In the genomic region with DNA sequence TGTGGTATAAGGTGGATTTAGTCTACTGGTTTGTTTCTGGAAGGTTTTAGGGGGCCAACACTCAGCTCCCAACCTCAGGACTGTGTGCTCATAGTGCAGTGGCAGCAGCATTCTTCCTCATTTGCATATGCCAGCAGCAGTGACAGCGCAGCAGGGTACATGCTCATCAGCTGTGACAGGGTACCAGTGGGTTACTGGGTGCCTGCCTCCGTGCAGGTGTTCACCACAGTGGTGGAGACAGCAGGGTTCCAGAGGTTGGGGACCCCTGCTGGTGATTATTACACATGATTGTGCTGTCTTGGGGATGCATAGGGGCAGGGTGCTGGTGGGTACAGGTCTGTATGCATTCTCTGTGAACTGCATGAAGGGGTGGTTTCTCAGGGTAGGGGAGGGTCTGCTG, we compare ENCODE assay signal across 18 cellular contexts. TPM values are rescaled to one million over a fixed set of nuclear protein-coding genes. Genes with fewer than 3 reads are reported as not detected.
A peak's percentile ranks its signal among the peaks of the same experiment; 100 is the strongest.
DNase-seq lines count a peak whose midpoint lies in the region; ATAC-seq, FAIRE-seq and TF ChIP-seq lines count a peak whose summit lies in the region.
"Had no signal": no experiment of that assay in that cellular context is flagged by ENCODE, and none has a peak within 500 bp of the region (broad histone marks: within the 10 kb centered on the region; RNA-seq: fewer than 3 reads in every experiment).

No MANE protein-coding gene starts in this region.

- CTCF ChIA-PET in A549 (lab: Yijun Ruan, JAX) = interaction anchor here (1.6 kb wide), 1 partner anchor 261 kb away, joined by 5 read pairs; no protein-coding TSS in a partner anchor
- CTCF ChIA-PET in GM12878 (lab: Yijun Ruan, JAX) = interaction anchor here (1.8 kb wide), 1 partner anchor 10 kb away, joined by 5 read pairs; no protein-coding TSS in a partner anchor

- TF ChIP-seq RAD21 in A549 (conservative IDR thresholded peaks at IDR 0.05 in 1 of 2, IDR thresholded peaks at IDR 0.05 in 1 of 2) (no peak), GM12878 (IDR thresholded peaks at IDR 0.05; ENCODE audit: insufficient read depth, low read depth, low read length) (no peak)

- peaks cover 72% of the 10 kb centered on the region for H3K9me3 ChIP-seq in A549
- no peaks in the 10 kb centered on the region for H3K9me3 ChIP-seq in GM12878 (replicated peaks; ENCODE audit: control insufficient read depth, insufficient read depth, low read length)
- H3K9me3 ChIP-seq: right atrium auricular region had no signal

- H3K27ac ChIP-seq in A549 = no peak overlapping the region
- H3K27ac ChIP-seq in GM12878 (ENCODE audit: control insufficient read depth, insufficient read depth) = no peak overlapping the region
- H3K27ac ChIP-seq in coronary artery = no peak overlapping the region
- H3K27ac ChIP-seq: right atrium auricular region had no signal

- in situ Hi-C loops in GM13976 (cut with MboI; ENCODE audit: low sequenced_read_pairs, unreplicated experiment) (no loop called here), GM12878 (cut with MboI) (no loop called here)

- intact Hi-C loops in GM12878 (cut with micrococcal nuclease; ENCODE audit: unreplicated experiment) = no loop called here

- ATAC-seq in A549 = peak in 1 of 2 experiments; percentile 10; a peak in 1 of 6 replicates
- ATAC-seq in HG02759 (IDR thresholded peaks at IDR 0.05; ENCODE audit: unreplicated experiment) = peak; percentile 81
- peak; percentile 62 for ATAC-seq in GM12878
- ATAC-seq in HG03139 (IDR thresholded peaks at IDR 0.05; ENCODE audit: unreplicated experiment) = no peak

- H3K9ac ChIP-seq in GM12878 (ENCODE audit: control insufficient read depth, insufficient read depth, low read length) = no peak overlapping the region

- H3K79me2 ChIP-seq in GM12878 (ENCODE audit: control insufficient read depth, insufficient read depth, low read length) = no peaks in the 10 kb centered on the region

- no TSS peak for BruUV-seq in GM12878 (replicated peaks; lab: Mats Ljungman, UMichigan)

- no peaks in the 10 kb centered on the region for H3K27me3 ChIP-seq in GM12878 (replicated peaks in 1 of 2; ENCODE audit: control insufficient read depth in 2 of 2, insufficient read depth in 2 of 2, low read length in 1 of 2)
- H3K27me3 ChIP-seq: right atrium auricular region had no signal

- POLR2A ChIA-PET in A549 (lab: Yijun Ruan, JAX) = no interaction called here
- POLR2A ChIA-PET in GM12878 (lab: Charles Lee) = no interaction called here

- H4K20me1 ChIP-seq in GM12878 (ENCODE audit: control insufficient read depth, insufficient read depth) = no peaks in the 10 kb centered on the region

- TF ChIP-seq POLR2A in A549 (IDR thresholded peaks at IDR 0.05; ENCODE audit: low read length) = no peak
- no peak for TF ChIP-seq POLR2A in GM12878 (IDR thresholded peaks at IDR 0.05; ENCODE audit: low read depth, low read length)

- no peak overlapping the region for H2AFZ ChIP-seq in GM12878 (ENCODE audit: control insufficient read depth, low read depth, low read length)

- FAIRE-seq in A549 (lab: Jason Lieb, UNC) (no peak), GM12878 (lab: Jason Lieb, UNC) (no peak)
- FAIRE-seq: islet of Langerhans had no signal

- H3K4me2 ChIP-seq in A549 (no peak overlapping the region), GM12878 (ENCODE audit: control insufficient read depth, insufficient read depth) (no peak overlapping the region)

- TF ChIP-seq EP300 in A549 (IDR thresholded peaks at IDR 0.05) (no peak), GM12878 (IDR thresholded peaks at IDR 0.05; ENCODE audit: borderline replicate concordance in 1 of 2, control insufficient read depth in 1 of 2, low read depth in 2 of 2, low read length in 2 of 2) (no peak)

- H3K4me3 ChIP-seq in A549 = no peak overlapping the region
- no peak overlapping the region for H3K4me3 ChIP-seq in GM12878
- H3K4me3 ChIP-seq in coronary artery = no peak overlapping the region
- H3K4me3 ChIP-seq: right atrium auricular region had no signal

- SMC1A ChIA-PET in GM12878 (lab: Charles Lee; ENCODE audit: uncharacterized antibody, unreplicated experiment) = no interaction called here

- RAD21 ChIA-PET in GM12878 (lab: Charles Lee; ENCODE audit: unreplicated experiment) = no interaction called here

- H3K36me3 ChIP-seq in GM12878 (ENCODE audit: control insufficient read depth in 2 of 2, insufficient read depth in 2 of 2, low read length in 1 of 2) = no peaks in the 10 kb centered on the region
- H3K36me3 ChIP-seq: right atrium auricular region had no signal

- 95% methylated on average over 2 of the region's 2 CpGs for WGBS in A549 (ENCODE audit: missing lambda C conversion rate)
- 0% methylated on average over 2 of the region's 2 CpGs for WGBS in GM12878 (ENCODE audit: insufficient coverage, insufficient replicate concordance, low lambda C conversion rate, missing lambda C conversion rate)

- H3K4me1 ChIP-seq in A549 (peaks cover 2% of the 10 kb centered on the region; the same call in 1 of the 3 replicates), GM12878 (ENCODE audit: control insufficient read depth, insufficient read depth, low read length) (no peaks in the 10 kb centered on the region)
- H3K4me1 ChIP-seq: right atrium auricular region had no signal

- DNase-seq in A549 (ENCODE audit: low read depth in 1 of 2, low spot score in 1 of 2) (no peak), GM13976 (ENCODE audit: low spot score) (peak; percentile 13), GM12878 (ENCODE audit: low read depth, low spot score) (no peak), SIG-M5 treated with dmso at 0.1 percent for 504 hours (lab: John Stamatoyannopoulos, UW; ENCODE audit: unreplicated experiment) (no peak), SKM-1 (lab: John Stamatoyannopoulos, UW; ENCODE audit: unreplicated experiment) (no peak), coronary artery (ENCODE audit: low spot score) (no peak)
- DNase-seq: activated CD4-positive, CD25-positive, alpha-beta regulatory T cell treated with anti-CD3 and anti-CD28 coated beads, Interleukin-2, amount 50 U/mL, for 72 hours; activated T-cell treated with anti-CD3 and anti-CD28 coated beads for 4 hours; GDM1; glutamatergic neuron; KBM-7; NCI-H1436 had no signal

- TF ChIP-seq CTCF in A549 (IDR thresholded peaks at IDR 0.05) (no peak), GM13976 (IDR thresholded peaks at IDR 0.05; ENCODE audit: borderline replicate concordance, control extremely low read depth, extremely low read depth, insufficient read depth, missing control alignments) (no peak), GM12878 (IDR thresholded peaks at IDR 0.05 in 2 of 3, conservative IDR thresholded peaks at IDR 0.05 in 1 of 3; ENCODE audit: control insufficient read depth in 2 of 3, extremely low read depth in 1 of 3, insufficient read depth in 1 of 3, low read depth in 3 of 3, low read length in 3 of 3) (no peak), coronary artery (IDR thresholded peaks at IDR 0.05) (no peak)

TF ChIP-seq in A549, 52 proteins besides CTCF, POLR2A, EP300 and RAD21:
- TF ChIP-seq, protein P1, sequence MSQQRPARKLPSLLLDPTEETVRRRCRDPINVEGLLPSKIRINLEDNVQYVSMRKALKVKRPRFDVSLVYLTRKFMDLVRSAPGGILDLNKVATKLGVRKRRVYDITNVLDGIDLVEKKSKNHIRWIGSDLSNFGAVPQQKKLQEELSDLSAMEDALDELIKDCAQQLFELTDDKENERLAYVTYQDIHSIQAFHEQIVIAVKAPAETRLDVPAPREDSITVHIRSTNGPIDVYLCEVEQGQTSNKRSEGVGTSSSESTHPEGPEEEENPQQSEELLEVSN (IDR thresholded peaks at IDR 0.05; ENCODE audit: borderline replicate concordance, low read depth) = no peak
- peak; percentile 50; the same call in 1 of the 2 replicates for TF ChIP-seq POLR2AphosphoS2 (conservative IDR thresholded peaks at IDR 0.05; ENCODE audit: low read length)

TF ChIP-seq in GM12878, 131 proteins besides CTCF, POLR2A, EP300 and RAD21 (continues in another document):
- TF ChIP-seq, protein P2, sequence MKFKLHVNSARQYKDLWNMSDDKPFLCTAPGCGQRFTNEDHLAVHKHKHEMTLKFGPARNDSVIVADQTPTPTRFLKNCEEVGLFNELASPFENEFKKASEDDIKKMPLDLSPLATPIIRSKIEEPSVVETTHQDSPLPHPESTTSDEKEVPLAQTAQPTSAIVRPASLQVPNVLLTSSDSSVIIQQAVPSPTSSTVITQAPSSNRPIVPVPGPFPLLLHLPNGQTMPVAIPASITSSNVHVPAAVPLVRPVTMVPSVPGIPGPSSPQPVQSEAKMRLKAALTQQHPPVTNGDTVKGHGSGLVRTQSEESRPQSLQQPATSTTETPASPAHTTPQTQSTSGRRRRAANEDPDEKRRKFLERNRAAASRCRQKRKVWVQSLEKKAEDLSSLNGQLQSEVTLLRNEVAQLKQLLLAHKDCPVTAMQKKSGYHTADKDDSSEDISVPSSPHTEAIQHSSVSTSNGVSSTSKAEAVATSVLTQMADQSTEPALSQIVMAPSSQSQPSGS (IDR thresholded peaks at IDR 0.05; ENCODE audit: low read length) = no peak
- no peak for TF ChIP-seq SMAD5 (IDR thresholded peaks at IDR 0.05; ENCODE audit: low read depth)
- no peak for TF ChIP-seq NFXL1 (IDR thresholded peaks at IDR 0.05; ENCODE audit: borderline replicate concordance)
- no peak for TF ChIP-seq MXI1 (IDR thresholded peaks at IDR 0.05; ENCODE audit: low read depth, low read length)
- no peak for TF ChIP-seq TBL1XR1 (IDR thresholded peaks at IDR 0.05; ENCODE audit: low read depth, low read length)
- TF ChIP-seq SMC3 (IDR thresholded peaks at IDR 0.05; ENCODE audit: borderline replicate concordance, low read length) = no peak

RNA-seq across cellular contexts. Expression of a gene that starts 45.5 kb away (rescaled TPM):
- polyA plus RNA-seq in A549 (2011; rRNA removed) (3.1 and 4.3 TPM in 2 replicates), A549 (2017; fragmentation: RNase III; extraction: RNeasy Plus Mini Kit Qiagen cat#74134 plus additional on column Dnase treatment) (2.3 to 2.5 TPM (median 2.4 TPM) in 3 replicates), GM12878 (2011; rRNA removed) (not detected in 2 replicates), GM12878 (2014; fragmentation: Illumina TruSeq; extraction: Trizol) (not detected in 2 replicates), GM12878 (2014; fragmentation: Nextera tagmentation; extraction: Ambion mirVana) (not detected), GM12878 (2014; rRNA removed) (not detected in 2 replicates), GM12878 (2016; fragmentation: Nextera tagmentation; extraction: Ambion mirVana) (not detected)
- 0.13 and 0.20 TPM in 2 replicates for polyA plus RNA-seq in A549 (2012; cell fraction: cytosol; rRNA removed)
- polyA plus RNA-seq in A549 (2012; cell fraction: nucleus; rRNA removed) = 1.3 and 1.8 TPM in 2 replicates
- 1.4 and 2.9 TPM in 2 replicates for polyA minus RNA-seq in A549 (2011; rRNA and poly(A)+ RNA removed)
- total RNA-seq in GM12878 (2013; cell fraction: nucleolus; rRNA removed) = not detected in 2 replicates
- total RNA-seq in GM12878 (2014; rRNA removed) (not detected in 2 replicates), GM12878 (2014; rRNA removed; fragmentation: Illumina TruSeq; extraction: Trizol) (not detected in 2 replicates), GM12878 (2021) (not detected in 2 replicates)
- not detected for polyA plus RNA-seq in GM12878 (2011; ENCODE audit: low read depth)
- polyA plus RNA-seq in GM12878 (2011; cell fraction: cytosol; rRNA removed) = not detected in 2 replicates
- polyA plus RNA-seq in GM12878 (2011; cell fraction: nucleus; rRNA removed) = not detected in 2 replicates
- not detected in 2 replicates for polyA plus RNA-seq in GM12878 (2012)
- not detected in 2 replicates for polyA minus RNA-seq in GM12878 (2011; rRNA and poly(A)+ RNA removed)
- polyA minus RNA-seq in GM12878 (2011; cell fraction: cytosol; rRNA and poly(A)+ RNA removed) = not detected in 2 replicates
- not detected in 2 replicates for polyA minus RNA-seq in GM12878 (2011; cell fraction: nucleus; rRNA and poly(A)+ RNA removed)
- total RNA-seq: mesenteric fat pad; right atrium auricular region; T-helper 1 cell treated with Interleukin-12 subunit alpha and Interleukin-12 subunit beta and Interleukin-4 antibody, amounts not matched to agents 30 ng/mL and 1 ng/mL, for 36 hours had no signal
